Comparison of ENCODE assay signal across 10 cellular contexts in the genomic region with DNA sequence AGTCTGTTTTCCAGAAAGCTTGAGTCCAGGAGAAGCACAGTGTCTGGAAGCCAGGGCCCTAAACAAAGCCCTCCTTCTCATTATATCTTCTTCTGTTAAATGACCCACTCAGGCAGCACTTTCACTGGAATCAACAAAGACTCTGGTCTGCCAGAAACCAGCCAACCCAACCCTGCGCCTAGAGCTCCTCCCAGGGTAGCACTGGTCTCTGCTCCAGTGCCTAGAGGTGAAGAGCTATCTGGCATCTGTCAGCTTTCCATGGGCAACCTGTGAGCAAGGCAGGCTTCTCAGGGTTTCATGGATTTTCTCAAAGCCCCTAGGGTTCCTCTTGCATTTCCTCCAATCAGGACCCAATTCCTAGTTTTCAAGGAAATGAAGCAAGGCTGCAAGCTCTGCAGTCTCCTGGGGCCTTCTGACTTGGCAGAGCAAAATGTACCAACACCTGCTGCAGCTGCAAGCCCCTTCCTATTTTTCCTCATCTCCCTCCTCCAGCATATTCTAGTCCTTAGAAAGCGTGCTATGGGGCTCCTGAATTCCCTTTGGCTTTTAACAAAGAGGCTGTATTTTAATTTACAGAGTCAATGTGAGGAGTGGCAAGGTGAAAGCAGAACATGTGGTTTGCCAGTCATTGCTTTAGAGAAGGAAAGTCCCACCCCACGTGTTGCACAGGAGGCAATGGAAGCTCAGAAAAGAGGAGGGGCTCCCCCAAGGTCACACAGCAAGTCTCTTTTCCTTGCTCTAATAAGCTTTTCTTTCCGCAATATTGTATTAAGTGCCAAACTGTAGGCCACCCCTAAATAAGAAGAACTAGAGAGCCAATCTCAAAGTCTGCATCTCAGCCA. TPM values are rescaled to one million over a fixed set of nuclear protein-coding genes. Genes with fewer than 3 reads are reported as not detected.
DNase-seq lines count a peak whose midpoint lies in the region; ATAC-seq and TF ChIP-seq lines count a peak whose summit lies in the region.
"Had no signal": no experiment of that assay in that cellular context is flagged by ENCODE, and none has a peak within 500 bp of the region (broad histone marks: within the 10 kb centered on the region; RNA-seq: fewer than 3 reads in every experiment).

No MANE protein-coding gene starts in this region.

- intact Hi-C loops in posterior vena cava (cut with DNase I): no loop called here
- intact Hi-C loops in CD8-positive, alpha-beta T cell (cut with DNase I, micrococcal nuclease): no loop called here

- peak; percentile 93 for ATAC-seq in HG02623 (IDR thresholded peaks at IDR 0.05; ENCODE audit: unreplicated experiment)
- no peak for ATAC-seq in CD8-positive, alpha-beta T cell
- ATAC-seq: A549 had no signal

- peaks cover 6% of the 10 kb centered on the region for H3K4me1 Mint-ChIP-seq in CD8-positive, alpha-beta T cell (ENCODE audit: low read depth)

- H3K9me2 ChIP-seq in Loucy (replicated peaks; ENCODE audit: low read depth, low read length): no peaks in the 10 kb centered on the region

- peaks cover 22% of the 10 kb centered on the region for H3K27me3 Mint-ChIP-seq in CD8-positive, alpha-beta T cell (ENCODE audit: low read depth)

- H3F3A ChIP-seq in Loucy (ENCODE audit: low read depth): no peaks in the 10 kb centered on the region

- H3K27ac Mint-ChIP-seq in CD8-positive, alpha-beta T cell: no peak overlapping the region

- no peaks in the 10 kb centered on the region for H3K36me3 ChIP-seq in Loucy (ENCODE audit: insufficient read depth, low read length)
- no peaks in the 10 kb centered on the region for H3K36me3 ChIP-seq in CD8-positive, alpha-beta T cell (ENCODE audit: insufficient read depth, low read length)

- no peaks in the 10 kb centered on the region for H3K27me3 ChIP-seq in Loucy (ENCODE audit: insufficient read depth, low read length, poor library complexity, severe bottlenecking)
- H3K27me3 ChIP-seq in CD8-positive, alpha-beta T cell (ENCODE audit: insufficient read depth, low read length): no peaks in the 10 kb centered on the region

- no peak overlapping the region for H3K4me3 Mint-ChIP-seq in CD8-positive, alpha-beta T cell
- H3K4me3 Mint-ChIP-seq: neural crest cell had no signal

- TF ChIP-seq CTCF in Loucy (conservative IDR thresholded peaks at IDR 0.05; ENCODE audit: low read length): no peak
- no peak for TF ChIP-seq CTCF in CD8-positive, alpha-beta T cell (IDR thresholded peaks at IDR 0.05)

- no peaks in the 10 kb centered on the region for H3K36me3 Mint-ChIP-seq in CD8-positive, alpha-beta T cell

- no peak overlapping the region for H3K4me3 ChIP-seq in Loucy (ENCODE audit: low read length, poor library complexity, severe bottlenecking)
- H3K4me3 ChIP-seq in CD8-positive, alpha-beta T cell (ENCODE audit: low read depth, low read length): no peak overlapping the region
- H3K4me3 ChIP-seq: A549 had no signal

- no peaks in the 10 kb centered on the region for H3K9me3 Mint-ChIP-seq in CD8-positive, alpha-beta T cell
- H3K9me3 Mint-ChIP-seq: neural crest cell had no signal

- peak overlapping the region; percentile 75 for H2AFZ ChIP-seq in Loucy (ENCODE audit: low read length)

- POLR2A ChIA-PET in CD8-positive, alpha-beta T cell (lab: Charles Lee): interaction anchor here (1.0 kb wide), 1 partner anchor 14 kb away, joined by 3 read pairs; no protein-coding TSS in a partner anchor

- no peaks in the 10 kb centered on the region for H3K79me2 ChIP-seq in Loucy (ENCODE audit: insufficient read depth, low read length)

- no peak overlapping the region for H3K9ac ChIP-seq in Loucy (ENCODE audit: low read depth, low read length, poor library complexity, severe bottlenecking)

- peak; percentile 32 for DNase-seq in NCI-H2107 treated with DMSO at 0.1 percent for 48 hours (lab: John Stamatoyannopoulos, UW; ENCODE audit: unreplicated experiment)
- no peak for DNase-seq in NCI-H2107 (lab: John Stamatoyannopoulos, UW)
- peak; percentile 19 for DNase-seq in posterior vena cava (ENCODE audit: low spot score)
- DNase-seq in CD8-positive, alpha-beta T cell: no peak
- no peak for DNase-seq in H4 (ENCODE audit: low spot score)
- DNase-seq in putamen (ENCODE audit: low spot score): no peak

- no peaks in the 10 kb centered on the region for H4K20me1 ChIP-seq in Loucy (ENCODE audit: insufficient read depth, low read length, poor library complexity, severe bottlenecking)

- no peaks in the 10 kb centered on the region for H3K9me3 ChIP-seq in Loucy (ENCODE audit: insufficient read depth, low read depth, low read length)
- no peaks in the 10 kb centered on the region for H3K9me3 ChIP-seq in CD8-positive, alpha-beta T cell (ENCODE audit: low read length)
- H3K9me3 ChIP-seq: A549 had no signal

- no peak overlapping the region for H3K27ac ChIP-seq in CD8-positive, alpha-beta T cell (ENCODE audit: low read depth, low read length)
- H3K27ac ChIP-seq: A549 had no signal

- peaks cover 22% of the 10 kb centered on the region for H3K4me1 ChIP-seq in Loucy (ENCODE audit: insufficient read depth, low read length, poor library complexity, severe bottlenecking)
- H3K4me1 ChIP-seq in CD8-positive, alpha-beta T cell (ENCODE audit: insufficient read depth, low read length): no peaks in the 10 kb centered on the region
- H3K4me1 ChIP-seq: A549 had no signal

- no peak overlapping the region for H3K4me2 ChIP-seq in Loucy (ENCODE audit: low read depth, low read length, poor library complexity, severe bottlenecking)
- H3K4me2 ChIP-seq: A549 had no signal

- CTCF ChIA-PET in CD8-positive, alpha-beta T cell (lab: Charles Lee): interaction anchor here (4.0 kb wide), 1 partner anchor 9 kb away, joined by 19 read pairs; no protein-coding TSS in a partner anchor

RNA-seq across cellular contexts. Expression of a gene that starts 32.9 kb away (rescaled TPM):
- total RNA-seq in posterior vena cava: 1 to 10 TPM; 6.0 to 7.7 TPM
- 10 to 100 TPM; 34.8 to 37.1 TPM for total RNA-seq in CD8-positive, alpha-beta T cell
- 0.80 and 1.1 TPM in 2 replicates for total RNA-seq in H4 (2014; rRNA removed; shearing (Covaris generic))

Comparison
In these comparisons a context has a peak if more than half of its experiments do, and no peak if none do; other contexts are left out.
1. DNase-seq: peak in NCI-H2107 treated with DMSO at 0.1 percent for 48 hours (single experiment) and posterior vena cava (single experiment); none in NCI-H2107 (single experiment), CD8-positive, alpha-beta T cell (0 of 7), H4 (single experiment) and putamen (single experiment).
2. RNA of a gene that starts 32.9 kb away (total RNA-seq): 34.8 to 37.1 TPM in CD8-positive, alpha-beta T cell; 6.0 to 7.7 TPM in posterior vena cava and 0.80 to 1.1 TPM in H4; every median in the first group is over 4 times any median in the second.